In genomic region chr21:33988237-33988835, GRCh38 we compare ENCODE assay signal across 2 cellular contexts.
TF ChIP-seq lines count a peak whose summit lies in the region.

No MANE protein-coding gene starts in this region.

TF ChIP-seq in IMR-90, 13 proteins besides CTCF, POLR2A, EP300 and RAD21:
- TF ChIP-seq USF2 (IDR thresholded peaks at IDR 0.05; ENCODE audit: low read depth, low read length) (no peak), CEBPB (IDR thresholded peaks at IDR 0.05; ENCODE audit: low read depth, low read length) (no peak)
TF ChIP-seq in IMR-90: peak in this region for 0.

TF ChIP-seq in H1, 55 proteins besides CTCF, POLR2A, EP300 and RAD21:
- TF ChIP-seq RBBP5 (IDR thresholded peaks at IDR 0.05; ENCODE audit: borderline replicate concordance, low read depth, low read length) (no peak), KDM1A (IDR thresholded peaks at IDR 0.05; ENCODE audit: borderline replicate concordance, low read length) (no peak), JUN (IDR thresholded peaks at IDR 0.05; ENCODE audit: low read depth, low read length) (no peak), CHD1 (IDR thresholded peaks at IDR 0.05; ENCODE audit: low read depth, low read length) (no peak), BACH1 (IDR thresholded peaks at IDR 0.05; ENCODE audit: low read length) (no peak), MAFK (IDR thresholded peaks at IDR 0.05; ENCODE audit: low read depth, low read length) (no peak), ZNF274 (IDR thresholded peaks at IDR 0.05; ENCODE audit: borderline replicate concordance, extremely low read depth, low read length) (no peak), TCF12 (IDR thresholded peaks at IDR 0.05; ENCODE audit: low read depth, low read length) (no peak), TAF1 (IDR thresholded peaks at IDR 0.05; ENCODE audit: low read depth, low read length) (no peak), YY1 (IDR thresholded peaks at IDR 0.05; ENCODE audit: low read depth, low read length) (no peak), CEBPB (IDR thresholded peaks at IDR 0.05; ENCODE audit: low read depth, low read length) (no peak), SIN3A (conservative IDR thresholded peaks at IDR 0.05 in 1 of 2, IDR thresholded peaks at IDR 0.05 in 1 of 2; ENCODE audit: low read depth in 1 of 2, low read length in 2 of 2) (no peak), HDAC6 (IDR thresholded peaks at IDR 0.05; ENCODE audit: low read depth, low read length) (no peak), TEAD4 (IDR thresholded peaks at IDR 0.05; ENCODE audit: low read depth, low read length) (no peak), SIX5 (IDR thresholded peaks at IDR 0.05; ENCODE audit: low read depth, low read length) (no peak)
